In the genomic region with DNA sequence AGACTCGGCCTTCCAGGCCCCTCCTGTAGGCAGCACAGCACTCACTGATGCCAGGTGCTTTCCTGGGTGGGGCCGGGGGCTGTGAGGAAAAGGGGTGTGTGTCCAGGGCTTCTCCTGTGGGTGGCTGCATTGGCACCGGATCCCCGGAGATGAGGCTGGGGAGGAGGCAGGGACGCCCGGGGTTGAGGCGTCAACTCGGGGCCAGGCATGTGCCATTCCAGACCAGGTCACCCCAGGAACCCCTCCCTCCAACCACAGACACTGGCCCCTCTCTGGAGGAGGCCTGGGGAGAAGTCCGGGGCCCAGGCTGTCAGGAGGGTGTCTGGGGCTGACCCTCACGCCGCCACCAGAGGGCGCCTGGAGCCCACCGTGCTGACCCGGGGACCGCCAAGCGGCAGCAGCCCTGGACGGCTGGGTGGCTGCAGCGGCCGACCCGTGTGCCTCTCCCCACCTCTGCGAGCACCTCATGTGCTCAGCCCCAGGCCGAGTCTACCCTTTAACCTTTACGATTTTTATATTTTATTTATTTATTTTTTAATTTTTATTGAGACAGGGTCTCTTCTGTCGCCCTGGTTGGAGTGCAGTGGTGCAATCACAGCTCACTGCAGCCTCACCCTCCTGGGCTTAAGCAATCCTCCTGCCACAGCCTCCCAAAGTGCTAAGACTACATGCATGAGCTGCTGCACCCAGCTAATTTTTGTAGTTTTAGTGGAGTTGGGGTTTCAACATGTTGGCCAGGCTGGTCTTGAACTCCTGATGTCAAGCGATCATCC, we compare ENCODE assay signal across 8 cellular contexts. TPM values are rescaled to one million over a fixed set of nuclear protein-coding genes. Genes with fewer than 3 reads are reported as not detected.
A peak's percentile ranks its signal among the peaks of the same experiment; 100 is the strongest.
DNase-seq lines count a peak whose midpoint lies in the region; ATAC-seq and TF ChIP-seq lines count a peak whose summit lies in the region.

No MANE protein-coding gene starts in this region.

- H2AFZ ChIP-seq in hepatocyte, result no peak overlapping the region

- in situ Hi-C loops in astrocyte of the spinal cord (cut with HindIII; ENCODE audit: low sequenced_read_pairs), result no loop called here

- no peaks in the 10 kb centered on the region for H3K79me2 ChIP-seq in hepatocyte

- no peak overlapping the region for H3K27ac ChIP-seq in hepatocyte

- no peaks in the 10 kb centered on the region for H3K9me2 ChIP-seq in hepatocyte (replicated peaks; ENCODE audit: insufficient read depth)

- H3K9me3 ChIP-seq in hepatocyte (ENCODE audit: low read depth), result no peaks in the 10 kb centered on the region

- peak; percentile 91 for DNase-seq in ELF-1 (ENCODE audit: low read depth, low spot score)
- peak; percentile 69 for DNase-seq in LoVo (ENCODE audit: low spot score)
- peak; percentile 77 for DNase-seq in UCSD-AML1 (lab: John Stamatoyannopoulos, UW; ENCODE audit: unreplicated experiment)
- peak; percentile 50 for DNase-seq in astrocyte of the spinal cord (ENCODE audit: low read depth, low spot score)
- peak; percentile 85 for DNase-seq in hepatocyte (ENCODE audit: low spot score)
- peak; percentile 83 for DNase-seq in stimulated activated CD4-positive, alpha-beta T cell treated with anti-CD3 and anti-CD28 coated beads, Interleukin-12 subunit alpha, Interleukin-12 subunit beta, amount 100 ng/mL, for 4 hours
- no peak for DNase-seq in NCI-H526 treated with DMSO at 0.1 percent for 48 hours (lab: John Stamatoyannopoulos, UW)

- H3K4me2 ChIP-seq in hepatocyte, result no peak overlapping the region

- TF ChIP-seq CTCF in astrocyte of the spinal cord (IDR thresholded peaks at IDR 0.05; ENCODE audit: low read depth, low read length) (peak; percentile 85), hepatocyte (IDR thresholded peaks at IDR 0.05; ENCODE audit: poor library complexity) (peak; percentile 85)

- H3K4me1 ChIP-seq in hepatocyte (ENCODE audit: insufficient read depth), result peaks cover 11% of the 10 kb centered on the region

- H3K36me3 ChIP-seq in hepatocyte (replicated peaks; ENCODE audit: insufficient read depth, low read depth), result no peaks in the 10 kb centered on the region

- 19% methylated on average over 20 of the region's 25 CpGs for WGBS in hepatocyte (ENCODE audit: low lambda C conversion rate, missing lambda C conversion rate)

- peaks cover 52% of the 10 kb centered on the region for H3K27me3 ChIP-seq in hepatocyte

- no peaks in the 10 kb centered on the region for H4K20me1 ChIP-seq in hepatocyte (ENCODE audit: insufficient read depth, poor library complexity, severe bottlenecking)

- ATAC-seq in GM21515 (IDR thresholded peaks at IDR 0.05; ENCODE audit: unreplicated experiment), result no peak

- H3K4me3 ChIP-seq in astrocyte of the spinal cord (ENCODE audit: low read depth, low read length) (no peak overlapping the region), hepatocyte (no peak overlapping the region)

RNA-seq across cellular contexts. Expression of a gene that starts 3.2 kb away (rescaled TPM):
- total RNA-seq in hepatocyte, result 8.3 and 22.7 TPM in 2 replicates
- 68.1 and 80.4 TPM in 2 replicates for polyA plus RNA-seq in hepatocyte

RNA-seq across cellular contexts. Expression of a gene that starts 6.1 kb away (rescaled TPM):
- 0.07 and 0.28 TPM in 2 replicates for total RNA-seq in hepatocyte
- 0.28 and 0.38 TPM in 2 replicates for polyA plus RNA-seq in hepatocyte

RNA-seq across cellular contexts. Expression of a gene that starts 9.2 kb away (rescaled TPM):
- total RNA-seq in hepatocyte, result 32.0 and 38.8 TPM in 2 replicates
- 81.0 and 81.8 TPM in 2 replicates for polyA plus RNA-seq in hepatocyte

RNA-seq across cellular contexts. Expression of a gene that starts 14.5 kb away (rescaled TPM):
- 2.2 and 3.4 TPM in 2 replicates for total RNA-seq in hepatocyte
- polyA plus RNA-seq in hepatocyte, result 5.8 and 6.8 TPM in 2 replicates

RNA-seq across cellular contexts. Expression of a gene that starts 15.2 kb away (rescaled TPM):
- total RNA-seq in hepatocyte, result 14.5 and 15.5 TPM in 2 replicates
- 31.5 and 32.3 TPM in 2 replicates for polyA plus RNA-seq in hepatocyte
